8 cellular contexts compared by ENCODE assay signal in genomic region chr1:201506573-201507567, GRCh38. TPM values are rescaled to one million over a fixed set of nuclear protein-coding genes. Genes with fewer than 3 reads are reported as not detected.
DNase-seq lines count a peak whose midpoint lies in the region; ATAC-seq and TF ChIP-seq lines count a peak whose summit lies in the region.

CSRP1 (minus strand) TSS chr1:201507123; CDS start chr1:201496303, 10,820 bp downstream.

- H3K4me1 ChIP-seq in liver (ENCODE audit: control insufficient read depth in 4 of 4, insufficient read depth in 4 of 4, low read length in 3 of 4): peaks cover 21 to 63% (median 56%) of the 10 kb centered on the region in 4 donors

- peak within 1 kb of the TSS; percentile 82 to 96 (median 87) for H3K4me3 ChIP-seq in liver (ENCODE audit: low read depth in 1 of 3, low read length in 3 of 3)

- no peaks in the 10 kb centered on the region for H3K27me3 ChIP-seq in liver (ENCODE audit: control insufficient read depth in 4 of 4, insufficient read depth in 4 of 4, low read length in 3 of 4)

- no peaks in the 10 kb centered on the region for H3K9me3 ChIP-seq in liver (ENCODE audit: control insufficient read depth in 4 of 4, low read length in 3 of 4)

- peak; percentile 74 for DNase-seq in A172 (ENCODE audit: low spot score)
- DNase-seq in NCI-H2227 treated with DMSO at 0.1 percent for 48 hours (lab: John Stamatoyannopoulos, UW): peak; percentile 46
- DNase-seq in activated CD4-positive, alpha-beta T cell treated with anti-CD3 and anti-CD28 coated beads for 48 hours: peak; percentile 88
- peak; percentile 67 for DNase-seq in dedifferentiated amniotic fluid mesenchymal stem cell (ENCODE audit: extremely low spot score)
- peak; percentile 84 for DNase-seq in stimulated activated CD4-positive, alpha-beta T cell treated with anti-CD3 and anti-CD28 coated beads, Interleukin-4, amount 100 ng/mL, for 24 hours

- H3K9ac ChIP-seq in liver (ENCODE audit: low read depth in 1 of 2, low read length in 2 of 2): peak within 1 kb of the TSS; percentile 56 to 58

- 2% methylated on average over 81 of the region's 81 CpGs for whole genome bisulfite sequencing in liver

- peak within 1 kb of the TSS; percentile 93 to 97 for H3K27ac ChIP-seq in liver (ENCODE audit: low read depth in 1 of 2, low read length in 2 of 2)

- H3K36me3 ChIP-seq in liver (ENCODE audit: control insufficient read depth in 4 of 4, insufficient read depth in 3 of 4, low read depth in 1 of 4, low read length in 3 of 4): no peaks in the 10 kb centered on the region

- no peak for TF ChIP-seq CTCF in liver (IDR thresholded peaks at IDR 0.05; ENCODE audit: low read depth, low read length, missing input control)

- peak; percentile 79 for ATAC-seq in GM18861 (IDR thresholded peaks at IDR 0.05; ENCODE audit: unreplicated experiment)
- peak; percentile 81 for ATAC-seq in HG03097 (IDR thresholded peaks at IDR 0.05; ENCODE audit: low FRiP score, unreplicated experiment)

- TF ChIP-seq RAD21 in liver (IDR thresholded peaks at IDR 0.05): no peak

TF ChIP-seq in liver, 16 proteins besides CTCF, POLR2A, EP300 and RAD21:
- TF ChIP-seq HNF4A (conservative IDR thresholded peaks at IDR 0.05) (peak; percentile 30 to 54), JUND (IDR thresholded peaks at IDR 0.05) (peak in 1 of 2 donors; percentile 24), NR2F2 (IDR thresholded peaks at IDR 0.05) (peak; percentile 39), TAF1 (conservative IDR thresholded peaks at IDR 0.05) (no peak), YY1 (IDR thresholded peaks at IDR 0.05) (peak; percentile 73), EGR1 (IDR thresholded peaks at IDR 0.05; ENCODE audit: low read depth in 2 of 2) (no peak), HNF4G (IDR thresholded peaks at IDR 0.05) (no peak), SP1 (IDR thresholded peaks at IDR 0.05) (peak; percentile 34), FOXA2 (IDR thresholded peaks at IDR 0.05) (no peak), FOXA1 (IDR thresholded peaks at IDR 0.05) (peak; percentile 25), RXRA (IDR thresholded peaks at IDR 0.05) (peak; percentile 28 to 56), GABPA (IDR thresholded peaks at IDR 0.05 in 1 of 2, conservative IDR thresholded peaks at IDR 0.05 in 1 of 2) (no peak), REST (IDR thresholded peaks at IDR 0.05) (peak; percentile 18), ZBTB33 (IDR thresholded peaks at IDR 0.05) (no peak)
- TF ChIP-seq, protein P1, sequence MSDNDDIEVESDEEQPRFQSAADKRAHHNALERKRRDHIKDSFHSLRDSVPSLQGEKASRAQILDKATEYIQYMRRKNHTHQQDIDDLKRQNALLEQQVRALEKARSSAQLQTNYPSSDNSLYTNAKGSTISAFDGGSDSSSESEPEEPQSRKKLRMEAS (IDR thresholded peaks at IDR 0.05): peak; percentile 45

RNA-seq across cellular contexts. Expression of gene CSRP1, which starts in this region (rescaled TPM):
- 573 and 611 TPM in 2 replicates for total RNA-seq in A172 (2014; rRNA removed; shearing (Covaris generic))
- 10 to 100 TPM; 42.7 to 96.9 TPM for total RNA-seq in liver
- 10 to 100 TPM; 49.3 to 87.2 TPM for polyA plus RNA-seq in liver

Comparison
In these comparisons a context has a peak if more than half of its experiments do, and no peak if none do; other contexts are left out.
1. Peak in every context shown above with its lines: DNase-seq, ATAC-seq, H3K4me3 ChIP-seq and H3K27ac ChIP-seq.